In genomic region chr3:14780927-14781507, GRCh38 we compare ENCODE assay signal across 8 cellular contexts. TPM values are rescaled to one million over a fixed set of nuclear protein-coding genes. Genes with fewer than 3 reads are reported as not detected.
DNase-seq lines count a peak whose midpoint lies in the region; ATAC-seq, FAIRE-seq and TF ChIP-seq lines count a peak whose summit lies in the region.

No MANE protein-coding gene starts in this region.

- H3K4me2 ChIP-seq in OCI-LY1 (ENCODE audit: low read length) (no peak overlapping the region), mesendoderm (ENCODE audit: low read length) (no peak overlapping the region)

- no peaks in the 10 kb centered on the region for H3F3A ChIP-seq in OCI-LY1 (ENCODE audit: insufficient read depth, low read length)

- CTCF ChIA-PET in AG04449 (lab: Yijun Ruan, JAX) = interaction anchor here (0.7 to 3.6 kb wide), 8 partner anchors 9 to 576 kb away, joined by 3 to 24 read pairs (median 4); partner anchors contain the start of gene C3orf20

- H3K23ac ChIP-seq in mesendoderm (ENCODE audit: low read length) = no peak overlapping the region

- H2AK5ac ChIP-seq in mesendoderm (ENCODE audit: low read length) = no peak overlapping the region

- no peak overlapping the region for H3K4me3 ChIP-seq in AG04449 (ENCODE audit: low read depth, low read length)
- no peak overlapping the region for H3K4me3 ChIP-seq in OCI-LY1 (ENCODE audit: low read depth, low read length, poor library complexity, severe bottlenecking)
- H3K4me3 ChIP-seq in mesendoderm (ENCODE audit: low read length) = no peak overlapping the region
- no peak overlapping the region for H3K4me3 ChIP-seq in gastrocnemius medialis

- WGBS in mesendoderm (ENCODE audit: extremely low coverage, insufficient coverage, low lambda C conversion rate) = no CpG with 5 or more reads among the region's 12 CpGs

- H3K9me2 ChIP-seq in OCI-LY1 (ENCODE audit: low read depth, low read length) = no peaks in the 10 kb centered on the region

- TF ChIP-seq CTCF in AG04449 (IDR thresholded peaks at IDR 0.05; ENCODE audit: insufficient read depth, low read length, missing control alignments) (peak; percentile 56), OCI-LY1 (IDR thresholded peaks at IDR 0.05; ENCODE audit: low read length) (peak; percentile 97), gastrocnemius medialis (IDR thresholded peaks at IDR 0.05 in 4 of 5, conservative IDR thresholded peaks at IDR 0.05 in 1 of 5) (peak in 2 of 5 experiments; percentile 34 to 38)

- H4K5ac ChIP-seq in mesendoderm (ENCODE audit: low read length) = no peak overlapping the region

- H3K9ac ChIP-seq in OCI-LY1 (ENCODE audit: low read length) (no peak overlapping the region), mesendoderm (ENCODE audit: low read length) (no peak overlapping the region)

- H3K36me3 ChIP-seq in OCI-LY1 (ENCODE audit: insufficient read depth, low read length) (no peaks in the 10 kb centered on the region), mesendoderm (ENCODE audit: control insufficient read depth, insufficient read depth, low read length) (no peaks in the 10 kb centered on the region), gastrocnemius medialis (no peaks in the 10 kb centered on the region)

- H3K79me2 ChIP-seq in OCI-LY1 (ENCODE audit: insufficient read depth, low read length) = no peaks in the 10 kb centered on the region
- H3K79me2 ChIP-seq in mesendoderm (ENCODE audit: control insufficient read depth, insufficient read depth, low read length) = no peaks in the 10 kb centered on the region

- H2AFZ ChIP-seq in OCI-LY1 (ENCODE audit: low read length) = no peak overlapping the region

- ATAC-seq in HG03135 (IDR thresholded peaks at IDR 0.05; ENCODE audit: unreplicated experiment) (peak; percentile 73), gastrocnemius medialis (no peak)

- no peak overlapping the region for H2BK15ac ChIP-seq in mesendoderm (replicated peaks; ENCODE audit: low read depth)

- H3K9me3 ChIP-seq in OCI-LY1 (ENCODE audit: low read length) = 0 out of 2 replicates have a peak, but pooled peaks cover 3% of the 10 kb centered on the region
- peaks cover 0 to 8% (median 0%) of the 10 kb centered on the region in 3 donors for H3K9me3 ChIP-seq in gastrocnemius medialis

- H3K18ac ChIP-seq in mesendoderm (ENCODE audit: low read length) = no peak overlapping the region

- TF ChIP-seq POLR2A in GM12891 (IDR thresholded peaks at IDR 0.05; ENCODE audit: low read depth, low read length) (no peak), gastrocnemius medialis (IDR thresholded peaks at IDR 0.05) (no peak)

- H3K27ac ChIP-seq in OCI-LY1 (ENCODE audit: low read depth, low read length, poor library complexity, severe bottlenecking) (peak overlapping the region; percentile 35), mesendoderm (ENCODE audit: low read depth, low read length) (no peak overlapping the region), gastrocnemius medialis (no peak overlapping the region)

- no peaks in the 10 kb centered on the region for H3K79me1 ChIP-seq in mesendoderm (ENCODE audit: low read length)

- no peak overlapping the region for H4K8ac ChIP-seq in mesendoderm (ENCODE audit: low read depth, low read length)

- peak; percentile 91 for FAIRE-seq in GM12891 (lab: Jason Lieb, UNC)

- no peak overlapping the region for H2BK120ac ChIP-seq in mesendoderm (ENCODE audit: low read depth, low read length)

- intact Hi-C loops in gastrocnemius medialis (cut with DNase I; ENCODE audit: low total_unique reads) = loop anchor here (5.0 kb wide), 1 partner anchor 109 kb away; no protein-coding TSS in a partner anchor

- H3K4ac ChIP-seq in mesendoderm (ENCODE audit: low read depth, low read length) = no peak overlapping the region

- no peak overlapping the region for H2BK5ac ChIP-seq in mesendoderm (ENCODE audit: low read length)

- no peaks in the 10 kb centered on the region for H4K20me1 ChIP-seq in OCI-LY1 (ENCODE audit: insufficient read depth, low read length)

- in situ Hi-C loops in gastrocnemius medialis (cut with MboI; ENCODE audit: low sequenced_read_pairs in 4 of 4) = loop anchor here in 1 of 4 donors (25.0 kb wide), 1 partner anchor 131 kb away; no protein-coding TSS in a partner anchor

- no peak overlapping the region for H3K56ac ChIP-seq in mesendoderm (ENCODE audit: low read length)

- H3K27me3 ChIP-seq in OCI-LY1 (ENCODE audit: insufficient read depth, low read length) = peaks cover 2% of the 10 kb centered on the region; the same call in 1 of the 2 replicates
- H3K27me3 ChIP-seq in mesendoderm (ENCODE audit: insufficient read depth, low read length, poor library complexity) = no peaks in the 10 kb centered on the region
- H3K27me3 ChIP-seq in gastrocnemius medialis = no peaks in the 10 kb centered on the region

- H3K4me1 ChIP-seq in OCI-LY1 (ENCODE audit: insufficient read depth, low read length, severe bottlenecking) (peaks cover 19% of the 10 kb centered on the region), mesendoderm (ENCODE audit: control insufficient read depth, low read depth, low read length) (no peaks in the 10 kb centered on the region), gastrocnemius medialis (no peaks in the 10 kb centered on the region)

- DNase-seq in AG04449 (ENCODE audit: low read depth, low spot score) (no peak), GM12891 (ENCODE audit: insufficient read length, low spot score) (peak; percentile 55), dermis blood vessel endothelial cell (peak; percentile 77), mesendoderm (peak; percentile 88), gastrocnemius medialis (no peak)
- DNase-seq in stimulated activated naive CD4-positive, alpha-beta T cell (lab: John Stamatoyannopoulos, UW) = no peak

- POLR2A ChIA-PET in AG04449 (lab: Yijun Ruan, JAX) = no interaction called here

TF ChIP-seq in GM12891, 5 proteins besides CTCF, POLR2A, EP300 and RAD21:
- TF ChIP-seq TAF1 (IDR thresholded peaks at IDR 0.05; ENCODE audit: low read depth, low read length) (no peak), PAX5 (IDR thresholded peaks at IDR 0.05; ENCODE audit: insufficient read depth, low read length, severe bottlenecking) (no peak), POLR2AphosphoS5 (IDR thresholded peaks at IDR 0.05; ENCODE audit: low read depth, low read length) (no peak), POU2F2 (IDR thresholded peaks at IDR 0.05; ENCODE audit: low read depth, low read length) (no peak), SPI1 (IDR thresholded peaks at IDR 0.05; ENCODE audit: low read depth, low read length) (no peak)

RNA-seq across cellular contexts. Expression of gene FGD5, which starts 37.7 kb away (rescaled TPM):
- polyA plus RNA-seq in GM12891 (2012; ENCODE audit: low read depth, missing spikeins) = 0.10 TPM
- 103 and 196 TPM in 2 replicates for total RNA-seq in dermis blood vessel endothelial cell
- polyA plus RNA-seq in mesendoderm (2013, experiment 1 of 2) = 7.1 TPM
- 7.9 TPM for polyA plus RNA-seq in mesendoderm (2013, experiment 2 of 2)
- total RNA-seq in gastrocnemius medialis = 1 to 10 TPM; 4.4 to 8.4 (median 5.2) TPM

Comparison
In these comparisons a context has a peak if more than half of its experiments do, and no peak if none do; other contexts are left out.
1. DNase-seq: peak in GM12891 (single experiment), dermis blood vessel endothelial cell (single experiment) and mesendoderm (single experiment); none in AG04449 (single experiment), stimulated activated naive CD4-positive, alpha-beta T cell (0 of 6) and gastrocnemius medialis (0 of 2).
2. RNA of gene FGD5, which starts 37.7 kb away (total RNA-seq): 103 to 196 TPM in dermis blood vessel endothelial cell; 4.4 to 8.4 TPM in gastrocnemius medialis; every median in the first group is over 10 times any median in the second.